In the genomic region with DNA sequence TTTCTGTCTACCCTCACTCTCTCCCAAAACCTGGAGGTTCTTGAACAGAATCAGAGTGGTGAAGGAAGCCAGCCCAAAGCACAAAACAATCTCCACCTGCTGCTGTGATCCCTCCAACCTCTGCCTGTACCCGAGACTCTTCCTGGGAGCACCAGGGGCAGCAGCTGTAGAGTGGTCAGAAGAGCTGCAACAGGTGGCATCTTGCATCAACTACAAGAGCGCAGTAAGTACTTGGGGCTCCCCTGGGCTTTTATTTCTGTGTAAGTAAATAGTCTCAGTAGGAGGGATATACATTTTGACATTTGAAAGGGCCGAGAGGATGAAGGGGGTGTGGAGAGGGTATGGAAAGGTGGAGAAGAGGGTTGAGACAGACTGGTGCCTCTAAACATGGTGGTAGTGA, we compare ENCODE assay signal across 29 cellular contexts. TPM values are rescaled to one million over a fixed set of nuclear protein-coding genes. Genes with fewer than 3 reads are reported as not detected.
"Had no signal": no experiment of that assay in that cellular context is flagged by ENCODE, and none has a peak within 500 bp of the region (broad histone marks: within the 10 kb centered on the region; RNA-seq: fewer than 3 reads in every experiment).

No MANE protein-coding gene starts in this region.

- H3K27me3 ChIP-seq: ascending aorta, body of pancreas, Peyer's patch had no signal

- H3K4me1 ChIP-seq: ascending aorta, body of pancreas, Peyer's patch, SJSA1 had no signal

- H3K9me3 Mint-ChIP-seq: activated naive CD4-positive, alpha-beta T cell treated with anti-CD3 and anti-CD28 coated beads, Interleukin-2, amount 50 U/mL, for 72 hours; activated naive CD8-positive, alpha-beta T cell treated with anti-CD3 and anti-CD28 coated beads, Interleukin-2, amount 50 U/mL, for 24 hours; activated T-cell treated with anti-CD3 and anti-CD28 coated beads, Interleukin-2, amount 50 U/mL, for 24 hours; activated T-helper 1 cell treated with anti-CD3 and anti-CD28 coated beads, Interleukin-12 subunit alpha, Interleukin-12 subunit beta, Interleukin-2, Interleukin-4 antibody, amounts not matched to agents 30 ng/mL and 10 ng/mL and 1 ng/mL, durations not matched to agents 14 hours and 24 hours and 36 hours; central memory CD8-positive, alpha-beta T cell; T-helper 1 cell treated with Interleukin-12 subunit alpha and Interleukin-12 subunit beta and Interleukin-4 antibody, amounts not matched to agents 30 μg/mL and 1 μg/mL, for 36 hours had no signal

- H3K4me3 ChIP-seq: ascending aorta, body of pancreas, Peyer's patch, SJSA1 had no signal

- H3K4me1 Mint-ChIP-seq: activated CD8-positive, alpha-beta memory T cell treated with anti-CD3 and anti-CD28 coated beads, Interleukin-2, amount 10 ng/mL, durations not matched to agents 7 days and 5 days; activated naive CD8-positive, alpha-beta T cell treated with anti-CD3 and anti-CD28 coated beads, Interleukin-2, amount 50 U/mL, for 24 hours; central memory CD8-positive, alpha-beta T cell had no signal

- ATAC-seq: activated CD8-positive, alpha-beta memory T cell treated with anti-CD3 and anti-CD28 coated beads, Interleukin-2, amount 10 ng/mL, durations not matched to agents 7 days and 5 days; activated naive CD4-positive, alpha-beta T cell treated with anti-CD3 and anti-CD28 coated beads, Interleukin-2, amount 50 U/mL, for 72 hours; activated naive CD8-positive, alpha-beta T cell treated with anti-CD3 and anti-CD28 coated beads, Interleukin-2, amount 50 U/mL, for 24 hours; body of pancreas; SK-N-SH treated with all-trans-retinoic acid at 6 μM for 48 hours had no signal

- H3K9me3 ChIP-seq: ascending aorta, body of pancreas, Peyer's patch, SJSA1 had no signal

- H3K27ac Mint-ChIP-seq: activated CD8-positive, alpha-beta memory T cell treated with anti-CD3 and anti-CD28 coated beads, Interleukin-2, amount 10 ng/mL, durations not matched to agents 7 days and 5 days; activated naive CD4-positive, alpha-beta T cell treated with anti-CD3 and anti-CD28 coated beads, Interleukin-2, amount 50 U/mL, for 72 hours; activated naive CD8-positive, alpha-beta T cell treated with anti-CD3 and anti-CD28 coated beads, Interleukin-2, amount 50 U/mL, for 24 hours; activated T-cell treated with anti-CD3 and anti-CD28 coated beads, Interleukin-2, amount 50 U/mL, for 24 hours; activated T-helper 1 cell treated with anti-CD3 and anti-CD28 coated beads, Interleukin-12 subunit alpha, Interleukin-12 subunit beta, Interleukin-2, Interleukin-4 antibody, amounts not matched to agents 30 ng/mL and 10 ng/mL and 1 ng/mL, durations not matched to agents 14 hours and 24 hours and 36 hours; T-helper 1 cell treated with Interleukin-12 subunit alpha and Interleukin-12 subunit beta and Interleukin-4 antibody, amounts not matched to agents 30 μg/mL and 1 μg/mL, for 36 hours had no signal

- H3K4me3 Mint-ChIP-seq: activated CD8-positive, alpha-beta memory T cell treated with anti-CD3 and anti-CD28 coated beads, Interleukin-2, amount 10 ng/mL, durations not matched to agents 7 days and 5 days; activated naive CD8-positive, alpha-beta T cell treated with anti-CD3 and anti-CD28 coated beads, Interleukin-2, amount 50 U/mL, for 24 hours; activated T-cell treated with anti-CD3 and anti-CD28 coated beads, Interleukin-2, amount 50 U/mL, for 24 hours; activated T-helper 1 cell treated with anti-CD3 and anti-CD28 coated beads, Interleukin-12 subunit alpha, Interleukin-12 subunit beta, Interleukin-2, Interleukin-4 antibody, amounts not matched to agents 30 ng/mL and 10 ng/mL and 1 ng/mL, durations not matched to agents 14 hours and 24 hours and 36 hours; central memory CD8-positive, alpha-beta T cell; T-helper 1 cell treated with Interleukin-12 subunit alpha and Interleukin-12 subunit beta and Interleukin-4 antibody, amounts not matched to agents 30 μg/mL and 1 μg/mL, for 36 hours had no signal

- H3K27ac ChIP-seq: ascending aorta, body of pancreas, Peyer's patch, RWPE1, SJSA1 had no signal

- DNase-seq: activated CD4-positive, alpha-beta T cell treated with anti-CD3 and anti-CD28 coated beads for 48 hours; activated CD4-positive, alpha-beta T cell treated with anti-CD3 and anti-CD28 coated beads, Interleukin-2, amount 50 U/mL, for 48 hours; activated CD4-positive, CD25-positive, alpha-beta regulatory T cell treated with anti-CD3 and anti-CD28 coated beads, Interleukin-2, amount 50 U/mL, for 72 hours; activated CD8-positive, alpha-beta memory T cell treated with anti-CD3 and anti-CD28 coated beads, Interleukin-2, amount 10 ng/mL, durations not matched to agents 7 days and 5 days; activated effector memory CD4-positive, alpha-beta T cell treated with anti-CD3 and anti-CD28 coated beads, Interleukin-2, amount 50 U/mL, for 16 hours; activated naive CD4-positive, alpha-beta T cell treated with Interleukin-2 at 50 U/mL for 16 hours; activated naive CD8-positive, alpha-beta T cell treated with anti-CD3 and anti-CD28 coated beads, Interleukin-2, amount 50 U/mL, for 24 hours; activated T-cell treated with anti-CD3 and anti-CD28 coated beads, Interleukin-2, amount 50 U/mL, for 24 hours; amniotic stem cell; body of pancreas; KG1; NCI-H1092 treated with DMSO at 0.1 percent for 48 hours; NCI-H1436 treated with DMSO at 0.1 percent for 48 hours; NCI-H1930; NCI-H69; NK-92 treated with Interleukin-12 subunit alpha and Interleukin-12 subunit beta, amount 100 ng/mL, for 24 hours; Peyer's patch; Right ventricle myocardium superior; SW 1271 had no signal

- H3K27me3 Mint-ChIP-seq: activated CD8-positive, alpha-beta memory T cell treated with anti-CD3 and anti-CD28 coated beads, Interleukin-2, amount 10 ng/mL, durations not matched to agents 7 days and 5 days; activated naive CD8-positive, alpha-beta T cell treated with anti-CD3 and anti-CD28 coated beads, Interleukin-2, amount 50 U/mL, for 24 hours; activated T-cell treated with anti-CD3 and anti-CD28 coated beads, Interleukin-2, amount 50 U/mL, for 24 hours had no signal

- H3K36me3 Mint-ChIP-seq: activated CD8-positive, alpha-beta memory T cell treated with anti-CD3 and anti-CD28 coated beads, Interleukin-2, amount 10 ng/mL, durations not matched to agents 7 days and 5 days; activated naive CD4-positive, alpha-beta T cell treated with anti-CD3 and anti-CD28 coated beads, Interleukin-2, amount 50 U/mL, for 72 hours had no signal

- H3K36me3 ChIP-seq: ascending aorta, Peyer's patch, SJSA1 had no signal

RNA-seq across cellular contexts. Expression of gene UBQLNL, which starts 8.3 kb away (rescaled TPM):
- total RNA-seq: ascending aorta, MCF 10A, NCI-H460, Right ventricle myocardium superior had no signal

RNA-seq across cellular contexts. Expression of gene UBQLN3, which starts 15.0 kb away (rescaled TPM):
- total RNA-seq: activated T-helper 1 cell treated with anti-CD3 and anti-CD28 coated beads, Interleukin-12 subunit alpha, Interleukin-12 subunit beta, Interleukin-2, Interleukin-4 antibody, amounts not matched to agents 30 ng/mL and 10 ng/mL and 1 ng/mL, durations not matched to agents 14 hours and 24 hours and 36 hours; ascending aorta; MCF 10A; NCI-H460; Right ventricle myocardium superior; SJSA1 had no signal

RNA-seq across cellular contexts. Expression of gene OR52H1, which starts 23.6 kb away (rescaled TPM):
- total RNA-seq: activated CD8-positive, alpha-beta memory T cell treated with anti-CD3 and anti-CD28 coated beads, Interleukin-2, amount 10 ng/mL, durations not matched to agents 7 days and 5 days; activated T-helper 1 cell treated with anti-CD3 and anti-CD28 coated beads, Interleukin-12 subunit alpha, Interleukin-12 subunit beta, Interleukin-2, Interleukin-4 antibody, amounts not matched to agents 30 ng/mL and 10 ng/mL and 1 ng/mL, durations not matched to agents 14 hours and 24 hours and 36 hours; ascending aorta; MCF 10A; NCI-H460; Peyer's patch; Right ventricle myocardium superior; SJSA1 had no signal

RNA-seq across cellular contexts. Expression of gene OR52D1, which starts 36.3 kb away (rescaled TPM):
- total RNA-seq: activated CD8-positive, alpha-beta memory T cell treated with anti-CD3 and anti-CD28 coated beads, Interleukin-2, amount 10 ng/mL, durations not matched to agents 7 days and 5 days; activated naive CD4-positive, alpha-beta T cell treated with anti-CD3 and anti-CD28 coated beads, Interleukin-2, amount 50 U/mL, for 72 hours; activated T-helper 1 cell treated with anti-CD3 and anti-CD28 coated beads, Interleukin-12 subunit alpha, Interleukin-12 subunit beta, Interleukin-2, Interleukin-4 antibody, amounts not matched to agents 30 ng/mL and 10 ng/mL and 1 ng/mL, durations not matched to agents 14 hours and 24 hours and 36 hours; ascending aorta; body of pancreas; MCF 10A; NCI-H460; Peyer's patch; Right ventricle myocardium superior; SJSA1 had no signal

RNA-seq across cellular contexts. Expression of gene OR52B6, which starts 55.9 kb away (rescaled TPM):
- total RNA-seq: activated CD8-positive, alpha-beta memory T cell treated with anti-CD3 and anti-CD28 coated beads, Interleukin-2, amount 10 ng/mL, durations not matched to agents 7 days and 5 days; activated naive CD4-positive, alpha-beta T cell treated with anti-CD3 and anti-CD28 coated beads, Interleukin-2, amount 50 U/mL, for 72 hours; activated T-helper 1 cell treated with anti-CD3 and anti-CD28 coated beads, Interleukin-12 subunit alpha, Interleukin-12 subunit beta, Interleukin-2, Interleukin-4 antibody, amounts not matched to agents 30 ng/mL and 10 ng/mL and 1 ng/mL, durations not matched to agents 14 hours and 24 hours and 36 hours; ascending aorta; body of pancreas; MCF 10A; NCI-H460; Peyer's patch; Right ventricle myocardium superior; SJSA1 had no signal
